ENCODE assay signal across 30 cellular contexts in genomic region chr1:3785045-3785444, GRCh38. TPM values are rescaled to one million over a fixed set of nuclear protein-coding genes. Genes with fewer than 3 reads are reported as not detected.
DNase-seq lines count a peak whose midpoint lies in the region; ATAC-seq, FAIRE-seq and TF ChIP-seq lines count a peak whose summit lies in the region.
"Had no signal": no experiment of that assay in that cellular context is flagged by ENCODE, and none has a peak within 500 bp of the region (broad histone marks: within the 10 kb centered on the region; RNA-seq: fewer than 3 reads in every experiment).

No MANE protein-coding gene starts in this region.

- no peak for TF ChIP-seq EP300 in K562 (IDR thresholded peaks at IDR 0.05; ENCODE audit: low read length)

- no peaks in the 10 kb centered on the region for H3K9me2 ChIP-seq in Karpas-422 (replicated peaks; ENCODE audit: insufficient read depth, low read length)

- H3K4me1 Mint-ChIP-seq in activated naive CD4-positive, alpha-beta T cell treated with anti-CD3 and anti-CD28 coated beads, Interleukin-2, amount 50 U/mL, for 24 hours, result peaks cover 12% of the 10 kb centered on the region

- CTCF ChIA-PET in K562 (lab: Yijun Ruan, JAX; ENCODE audit: low intra/inter-chr PET ratio), result interaction anchor here (0.7 to 1.6 kb wide), 4 partner anchors 84 to 127 kb away, joined by 3 to 7 read pairs (median 5); no protein-coding TSS in a partner anchor

- POLR2A ChIA-PET in K562 (lab: Yijun Ruan, JAX), result interaction anchor here (1.0 to 5.0 kb wide), 5 partner anchors 9 to 70 kb away, joined by 3 to 41 read pairs (median 4); partner anchors contain the start of gene LRRC47

- H3K4me1 ChIP-seq in K562 (replicated peaks in 1 of 2; ENCODE audit: control insufficient read depth in 2 of 2, insufficient read depth in 2 of 2, low read length in 2 of 2), result peaks cover 0 to 31% of the 10 kb centered on the region in 2 experiments; a peak in 2 of 5 replicates
- no peaks in the 10 kb centered on the region for H3K4me1 ChIP-seq in testis
- H3K4me1 ChIP-seq in Karpas-422 (ENCODE audit: low read length), result no peaks in the 10 kb centered on the region
- H3K4me1 ChIP-seq: SJSA1 had no signal

- no peak for TF ChIP-seq RAD21 in K562 (CRISPR knock-in tag; conservative IDR thresholded peaks at IDR 0.05 in 1 of 2, IDR thresholded peaks at IDR 0.05 in 1 of 2)

- H3K27ac ChIP-seq in K562 (ENCODE audit: extremely low read depth, low read depth, low read length), result no peak overlapping the region
- no peak overlapping the region for H3K27ac ChIP-seq in testis
- H3K27ac ChIP-seq in Karpas-422 (ENCODE audit: low read length), result no peak overlapping the region
- H3K27ac ChIP-seq: PC-9, SJSA1, spleen had no signal

- H3K4me3 ChIP-seq in K562 (no peak overlapping the region), testis (no peak overlapping the region), Karpas-422 (ENCODE audit: low read length) (no peak overlapping the region)
- H3K4me3 ChIP-seq: PC-9, SJSA1, spleen had no signal

- no peaks in the 10 kb centered on the region for H3K9me1 ChIP-seq in K562 (ENCODE audit: control insufficient read depth, insufficient read depth, low read length)

- no peaks in the 10 kb centered on the region for H3K9me3 Mint-ChIP-seq in activated naive CD4-positive, alpha-beta T cell treated with anti-CD3 and anti-CD28 coated beads, Interleukin-2, amount 50 U/mL, for 24 hours
- H3K9me3 Mint-ChIP-seq: activated T-cell treated with anti-CD3 and anti-CD28 coated beads, Interleukin-2, amount 50 U/mL, for 4 hours; stimulated activated effector memory CD8-positive, alpha-beta T cell treated with anti-CD3 and anti-CD28 coated beads, Interleukin-12 subunit alpha, Interleukin-12 subunit beta, amount 100 ng/mL, for 72 hours had no signal

- peaks cover 8% of the 10 kb centered on the region for H3K36me3 Mint-ChIP-seq in activated naive CD4-positive, alpha-beta T cell treated with anti-CD3 and anti-CD28 coated beads, Interleukin-2, amount 50 U/mL, for 24 hours

- 82% methylated on average over 11 of the region's 13 CpGs for WGBS in K562 (ENCODE audit: insufficient coverage, low coverage, missing lambda C conversion rate)
- 66 to 74% methylated on average over 6 to 13 of the region's 13 CpGs for WGBS in testis, 2 donors

- H3K9ac ChIP-seq in K562 (ENCODE audit: insufficient read depth in 1 of 2, low read depth in 2 of 2, low read length in 2 of 2) (no peak overlapping the region), Karpas-422 (ENCODE audit: low read length) (no peak overlapping the region)

- no peaks in the 10 kb centered on the region for H3K27me3 Mint-ChIP-seq in activated naive CD4-positive, alpha-beta T cell treated with anti-CD3 and anti-CD28 coated beads, Interleukin-2, amount 50 U/mL, for 24 hours

- H3K79me2 ChIP-seq in K562 (ENCODE audit: control insufficient read depth, insufficient read depth, low read length) (peaks cover 26% of the 10 kb centered on the region), Karpas-422 (ENCODE audit: low read length) (peaks cover 11% of the 10 kb centered on the region)

- no peak overlapping the region for H2AFZ ChIP-seq in K562 (ENCODE audit: low read depth, low read length)
- no peak overlapping the region for H2AFZ ChIP-seq in Karpas-422 (ENCODE audit: low read length)
- H2AFZ ChIP-seq: PC-9 had no signal

- ATAC-seq in K562 (no peak), left lobe of liver (peak; percentile 86), GM18873 (IDR thresholded peaks at IDR 0.05; ENCODE audit: low FRiP score, unreplicated experiment) (no peak)
- ATAC-seq: activated T-cell treated with anti-CD3 and anti-CD28 coated beads, Interleukin-2, amount 50 U/mL, for 4 hours; stimulated activated effector memory CD8-positive, alpha-beta T cell treated with anti-CD3 and anti-CD28 coated beads, Interleukin-12 subunit alpha, Interleukin-12 subunit beta, amount 100 ng/mL, for 72 hours had no signal

- H4K20me1 ChIP-seq in K562 (replicated peaks; ENCODE audit: control insufficient read depth, insufficient read depth, low read length), result peaks cover 7% of the 10 kb centered on the region; the same call in 1 of the 2 replicates
- H4K20me1 ChIP-seq in Karpas-422 (ENCODE audit: insufficient read depth, low read depth, low read length), result peaks cover 4% of the 10 kb centered on the region; the same call in 1 of the 2 replicates

- BruUV-seq in K562 (replicated peaks; lab: Mats Ljungman, UMichigan), result no TSS peak

- H3K27ac Mint-ChIP-seq in activated naive CD4-positive, alpha-beta T cell treated with anti-CD3 and anti-CD28 coated beads, Interleukin-2, amount 50 U/mL, for 24 hours, result peak overlapping the region; percentile 51
- H3K27ac Mint-ChIP-seq: stimulated activated effector memory CD8-positive, alpha-beta T cell treated with anti-CD3 and anti-CD28 coated beads, Interleukin-12 subunit alpha, Interleukin-12 subunit beta, amount 100 ng/mL, for 72 hours had no signal

- H3K36me3 ChIP-seq in K562 (ENCODE audit: control insufficient read depth, insufficient read depth, low read length) (peaks cover 98% of the 10 kb centered on the region), testis (ENCODE audit: low read depth, missing control alignments) (no peaks in the 10 kb centered on the region), Karpas-422 (ENCODE audit: insufficient read depth, low read length) (peaks cover 4% of the 10 kb centered on the region; the same call in 1 of the 2 replicates)

- TF ChIP-seq CTCF in K562 (IDR thresholded peaks at IDR 0.05 in 2 of 3, conservative IDR thresholded peaks at IDR 0.05 in 1 of 3; ENCODE audit: insufficient read depth in 2 of 3, low read depth in 1 of 3, low read length in 3 of 3) (no peak), testis (IDR thresholded peaks at IDR 0.05) (no peak)

- H3K4me3 Mint-ChIP-seq in activated naive CD4-positive, alpha-beta T cell treated with anti-CD3 and anti-CD28 coated beads, Interleukin-2, amount 50 U/mL, for 24 hours, result no peak overlapping the region
- H3K4me3 Mint-ChIP-seq: activated T-cell treated with anti-CD3 and anti-CD28 coated beads, Interleukin-2, amount 50 U/mL, for 4 hours; stimulated activated effector memory CD8-positive, alpha-beta T cell treated with anti-CD3 and anti-CD28 coated beads, Interleukin-12 subunit alpha, Interleukin-12 subunit beta, amount 100 ng/mL, for 72 hours had no signal

- intact Hi-C loops in K562 (cut with micrococcal nuclease), result loop anchor here (1.0 kb wide), 2 partner anchors 16 to 122 kb away; no protein-coding TSS in a partner anchor
- intact Hi-C loops in testis (cut with DNase I; ENCODE audit: low total_unique reads), result no loop called here

- DNase-seq in activated naive CD4-positive, alpha-beta T cell treated with anti-CD3 and anti-CD28 coated beads, Interleukin-2, amount 50 U/mL, for 16 hours, result no peak
- DNase-seq in K562 (ENCODE audit: extremely low read depth in 1 of 4, low spot score in 3 of 4) (no peak), left lobe of liver (ENCODE audit: low spot score) (peak; percentile 84), testis (peak; percentile 80), Karpas-422 (no peak), GM19239 (ENCODE audit: insufficient read length, low spot score) (no peak)
- DNase-seq: activated naive CD4-positive, alpha-beta T cell; activated T-cell treated with anti-CD3 and anti-CD28 coated beads, Interleukin-2, amount 50 U/mL, for 4 hours; GF-D8; HCEC 1CT; IMR-90; NCI-H1105 treated with DMSO at 0.1 percent for 48 hours; NCI-H2081; occipital lobe; PC-9; spleen; stimulated activated CD4-positive, alpha-beta T cell treated with anti-CD3 and anti-CD28 coated beads, Interleukin-2, amount 100 ng/mL, for 48 hours had no signal

- TF ChIP-seq POLR2A in K562 (conservative IDR thresholded peaks at IDR 0.05) (0 out of 2 replicates have a peak, but pooled peaks have one; percentile 20), testis (IDR thresholded peaks at IDR 0.05) (no peak)

- no peak for FAIRE-seq in K562 (lab: Jason Lieb, UNC)
- FAIRE-seq in GM19239 (lab: Jason Lieb, UNC), result no peak
- FAIRE-seq: A204.1, bronchial epithelial cell, urothelium cell line had no signal

- in situ Hi-C loops in K562 (cut with MboI), result no loop called here

- H3K27me3 ChIP-seq in K562 (ENCODE audit: control insufficient read depth in 2 of 2, insufficient read depth in 2 of 2, low read length in 2 of 2) (no peaks in the 10 kb centered on the region), testis (no peaks in the 10 kb centered on the region), Karpas-422 (ENCODE audit: low read length) (no peaks in the 10 kb centered on the region)
- H3K27me3 ChIP-seq: SJSA1, spleen had no signal

- no peak overlapping the region for H3K4me2 ChIP-seq in K562 (ENCODE audit: insufficient read depth, low read length)
- H3K4me2 ChIP-seq in Karpas-422 (ENCODE audit: low read depth, low read length, poor library complexity, severe bottlenecking), result no peak overlapping the region
- H3K4me2 ChIP-seq: PC-9 had no signal

- H3K9me3 ChIP-seq in K562 (replicated peaks; ENCODE audit: control insufficient read depth, insufficient read depth, low read depth, low read length), result no peaks in the 10 kb centered on the region
- H3K9me3 ChIP-seq in testis, result no peaks in the 10 kb centered on the region
- H3K9me3 ChIP-seq in Karpas-422 (ENCODE audit: low read length), result no peaks in the 10 kb centered on the region
- H3K9me3 ChIP-seq: SJSA1, spleen had no signal

RNA-seq across cellular contexts. Expression of gene LRRC47, which starts 11.3 kb away (rescaled TPM):
- total RNA-seq in K562 (2011; cell fraction: chromatin; rRNA removed; ENCODE audit: low replicate concordance), result 34.3 and 41.1 TPM in 2 replicates
- 26.5 and 28.3 TPM in 2 replicates for total RNA-seq in K562 (2011; cell fraction: nucleolus; rRNA removed)
- total RNA-seq in K562 (2011; cell fraction: nucleoplasm; rRNA removed), result 21.3 and 26.0 TPM in 2 replicates
- 44.3 and 45.5 TPM in 2 replicates for total RNA-seq in K562 (2014; rRNA removed)
- 40.8 and 43.7 TPM in 2 replicates for total RNA-seq in K562 (2014; rRNA removed; fragmentation: Illumina TruSeq; extraction: Trizol)
- total RNA-seq in K562 (2015; rRNA removed; fragmentation: Illumina TruSeq; extraction: Trizol), result 33.5 and 35.1 TPM in 2 replicates
- 68.0 and 68.5 TPM in 2 replicates for total RNA-seq in K562 (2021)
- 34.2 and 45.2 TPM in 2 replicates for polyA plus RNA-seq in K562 (2011; rRNA removed)
- 20.3 and 23.8 TPM in 2 replicates for polyA plus RNA-seq in K562 (2011; cell fraction: cytosol; rRNA removed)
- polyA plus RNA-seq in K562 (2011; cell fraction: nucleus; rRNA removed), result 24.3 and 29.5 TPM in 2 replicates
- polyA plus RNA-seq in K562 (2012), result 29.3 and 57.5 TPM in 2 replicates
- 36.6 and 48.7 TPM in 2 replicates for polyA plus RNA-seq in K562 (2014; fragmentation: Illumina TruSeq; extraction: Trizol)
- polyA plus RNA-seq in K562 (2014; fragmentation: Nextera tagmentation; extraction: Ambion mirVana), result 1 to 10 TPM; 4.6 to 5.3 TPM
- polyA plus RNA-seq in K562 (2014; rRNA removed), result 30.6 and 35.9 TPM in 2 replicates
- 22.8 and 40.7 TPM in 2 replicates for polyA minus RNA-seq in K562 (2011; rRNA and poly(A)+ RNA removed)
- 12.9 and 21.0 TPM in 2 replicates for polyA minus RNA-seq in K562 (2011; cell fraction: cytosol; rRNA and poly(A)+ RNA removed)
- polyA minus RNA-seq in K562 (2011; cell fraction: nucleus; rRNA and poly(A)+ RNA removed), result 8.6 and 10.7 TPM in 2 replicates
- total RNA-seq in left lobe of liver, result 27.5 TPM
- total RNA-seq in testis, result 10 to 100 TPM; 45.9 to 46.6 TPM
- 27.6 TPM for polyA plus RNA-seq in testis (ENCODE audit: insufficient read depth, low read depth, low replicate concordance)
- total RNA-seq in Karpas-422 (2014; rRNA removed; shearing (Covaris generic); ENCODE audit: low replicate concordance), result 10.2 and 29.1 TPM in 2 replicates

RNA-seq across cellular contexts. Expression of gene SMIM1, which starts 12.5 kb away (rescaled TPM):
- total RNA-seq in K562 (2011; cell fraction: chromatin; rRNA removed; ENCODE audit: low replicate concordance), result 5.3 and 30.5 TPM in 2 replicates
- total RNA-seq in K562 (2011; cell fraction: nucleolus; rRNA removed), result 40.4 and 40.7 TPM in 2 replicates
- 9.1 and 19.0 TPM in 2 replicates for total RNA-seq in K562 (2011; cell fraction: nucleoplasm; rRNA removed)
- total RNA-seq in K562 (2014; rRNA removed), result 85.6 and 123 TPM in 2 replicates
- total RNA-seq in K562 (2014; rRNA removed; fragmentation: Illumina TruSeq; extraction: Trizol), result 1.8 and 2.3 TPM in 2 replicates
- 31.5 and 44.3 TPM in 2 replicates for total RNA-seq in K562 (2015; rRNA removed; fragmentation: Illumina TruSeq; extraction: Trizol)
- total RNA-seq in K562 (2021), result 125 and 150 TPM in 2 replicates
- polyA plus RNA-seq in K562 (2011; rRNA removed), result 9.2 and 18.1 TPM in 2 replicates
- 36.5 and 175 TPM in 2 replicates for polyA plus RNA-seq in K562 (2011; cell fraction: cytosol; rRNA removed)
- polyA plus RNA-seq in K562 (2011; cell fraction: nucleus; rRNA removed), result 13.1 and 20.5 TPM in 2 replicates
- 41.4 and 55.0 TPM in 2 replicates for polyA plus RNA-seq in K562 (2012)
- polyA plus RNA-seq in K562 (2014; fragmentation: Illumina TruSeq; extraction: Trizol), result 5.0 and 24.5 TPM in 2 replicates
- 10 to 100 TPM; 11.1 to 24.3 TPM for polyA plus RNA-seq in K562 (2014; fragmentation: Nextera tagmentation; extraction: Ambion mirVana)
- 60.6 and 93.3 TPM in 2 replicates for polyA plus RNA-seq in K562 (2014; rRNA removed)
- 1.9 and 3.0 TPM in 2 replicates for polyA minus RNA-seq in K562 (2011; rRNA and poly(A)+ RNA removed)
- 41.1 and 43.1 TPM in 2 replicates for polyA minus RNA-seq in K562 (2011; cell fraction: cytosol; rRNA and poly(A)+ RNA removed)
- polyA minus RNA-seq in K562 (2011; cell fraction: nucleus; rRNA and poly(A)+ RNA removed), result 43.8 and 48.5 TPM in 2 replicates
- 4.9 TPM for total RNA-seq in left lobe of liver
- total RNA-seq in testis, result 100 to 1,000 TPM; 205 to 213 TPM
- 92.9 TPM for polyA plus RNA-seq in testis (ENCODE audit: insufficient read depth, low read depth, low replicate concordance)
- 0.87 TPM in 1 of 2 replicates, not detected in the other for total RNA-seq in Karpas-422 (2014; rRNA removed; shearing (Covaris generic); ENCODE audit: low replicate concordance)
- total RNA-seq: bronchial epithelial cell; kidney epithelial cell; myocyte; NCI-H460; SJSA1; T-helper 1 cell treated with Interleukin-12 subunit alpha and Interleukin-12 subunit beta and Interleukin-4 antibody, amounts not matched to agents 30 ng/mL and 1 ng/mL, for 36 hours had no signal

RNA-seq across cellular contexts. Expression of gene CCDC27, which starts 32.8 kb away (rescaled TPM):
- not detected in 2 replicates for total RNA-seq in K562 (2011; cell fraction: chromatin; rRNA removed; ENCODE audit: low replicate concordance)
- not detected in 2 replicates for total RNA-seq in K562 (2011; cell fraction: nucleolus; rRNA removed)
- total RNA-seq in K562 (2011; cell fraction: nucleoplasm; rRNA removed), result not detected in 2 replicates
- total RNA-seq in K562 (2014; rRNA removed), result not detected in 2 replicates
- 0.04 TPM in 1 of 2 replicates, not detected in the other for total RNA-seq in K562 (2014; rRNA removed; fragmentation: Illumina TruSeq; extraction: Trizol)
- total RNA-seq in K562 (2015; rRNA removed; fragmentation: Illumina TruSeq; extraction: Trizol), result not detected in 2 replicates
- total RNA-seq in K562 (2021), result not detected in 2 replicates
- polyA plus RNA-seq in K562 (2011; rRNA removed), result not detected in 2 replicates
- not detected in 2 replicates for polyA plus RNA-seq in K562 (2011; cell fraction: cytosol; rRNA removed)
- polyA plus RNA-seq in K562 (2011; cell fraction: nucleus; rRNA removed), result not detected in 2 replicates
- 0.05 TPM in 1 of 2 replicates, not detected in the other for polyA plus RNA-seq in K562 (2012)
- not detected in 2 replicates for polyA plus RNA-seq in K562 (2014; fragmentation: Illumina TruSeq; extraction: Trizol)
- under 1 TPM in 1 of 2 experiments, not detected in 1; 0.01 TPM for polyA plus RNA-seq in K562 (2014; fragmentation: Nextera tagmentation; extraction: Ambion mirVana)
- polyA plus RNA-seq in K562 (2014; rRNA removed), result not detected in 2 replicates
- not detected in 2 replicates for polyA minus RNA-seq in K562 (2011; rRNA and poly(A)+ RNA removed)
- polyA minus RNA-seq in K562 (2011; cell fraction: cytosol; rRNA and poly(A)+ RNA removed), result not detected in 2 replicates
- not detected in 2 replicates for polyA minus RNA-seq in K562 (2011; cell fraction: nucleus; rRNA and poly(A)+ RNA removed)
- total RNA-seq in left lobe of liver, result not detected
- 10 to 100 TPM; 10.6 to 18.3 TPM for total RNA-seq in testis
- polyA plus RNA-seq in testis (ENCODE audit: insufficient read depth, low read depth, low replicate concordance), result 28.4 TPM
- total RNA-seq in Karpas-422 (2014; rRNA removed; shearing (Covaris generic); ENCODE audit: low replicate concordance), result not detected in 2 replicates
- total RNA-seq: activated T-cell treated with anti-CD3 and anti-CD28 coated beads, Interleukin-2, amount 50 U/mL, for 4 hours; bronchial epithelial cell; dermis blood vessel endothelial cell; IMR-90; kidney epithelial cell; myocyte; NCI-H460; occipital lobe; PC-9; renal cortical epithelial cell; SJSA1; spleen; T-helper 1 cell treated with Interleukin-12 subunit alpha and Interleukin-12 subunit beta and Interleukin-4 antibody, amounts not matched to agents 30 ng/mL and 1 ng/mL, for 36 hours had no signal
- polyA plus RNA-seq: IMR-90, spleen had no signal

Comparison
In these comparisons a context has a peak if more than half of its experiments do, and no peak if none do; other contexts are left out.
1. DNase-seq: peak in left lobe of liver (single experiment) and testis (single experiment); none in activated naive CD4-positive, alpha-beta T cell treated with anti-CD3 and anti-CD28 coated beads, Interleukin-2, amount 50 U/mL, for 16 hours (single experiment), K562 (0 of 4), Karpas-422 (single experiment) and GM19239 (single experiment).
2. RNA of gene CCDC27, which starts 32.8 kb away (total RNA-seq): 10.6 to 18.3 TPM in testis; 0.04 TPM in K562, not detected in left lobe of liver (single experiment) and not detected in Karpas-422; every median in the first group is over 10 times any median in the second.